In the genomic region with DNA sequence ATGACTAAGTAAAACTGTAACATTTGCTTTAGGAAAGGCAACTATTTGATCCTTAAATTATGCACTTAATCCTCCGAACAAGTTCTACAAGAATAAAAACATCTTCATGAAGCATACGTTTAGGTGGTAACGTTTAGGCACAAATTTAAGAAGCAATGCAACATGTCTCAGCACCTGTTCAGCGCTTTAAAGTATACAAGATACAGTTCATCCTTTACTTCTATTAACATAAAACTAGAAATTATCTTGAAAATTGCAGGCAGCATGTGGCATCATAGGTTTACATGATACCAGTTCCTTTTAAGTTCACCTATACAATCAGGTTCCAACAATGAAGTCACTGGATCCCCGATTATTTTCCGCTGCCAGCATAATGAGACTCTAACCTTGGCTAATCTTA, we compare ENCODE assay signal across 2 cellular contexts.
TF ChIP-seq lines count a peak whose summit lies in the region.

No MANE protein-coding gene starts in this region.

TF ChIP-seq in A549, 52 proteins besides CTCF, POLR2A, EP300 and RAD21:
- TF ChIP-seq JUNB (IDR thresholded peaks at IDR 0.05) (no peak), CEBPB (IDR thresholded peaks at IDR 0.05) (no peak), CBX2 (IDR thresholded peaks at IDR 0.05; ENCODE audit: borderline replicate concordance, low read depth) (no peak), FOSB (CRISPR knock-in tag; IDR thresholded peaks at IDR 0.05) (no peak), ZSCAN20 (CRISPR knock-in tag; IDR thresholded peaks at IDR 0.05) (no peak), SMC3 (IDR thresholded peaks at IDR 0.05) (no peak), GATA3 (IDR thresholded peaks at IDR 0.05; ENCODE audit: borderline replicate concordance) (no peak), TP53 (CRISPR knock-in tag; IDR thresholded peaks at IDR 0.05) (no peak), EHF (CRISPR knock-in tag; IDR thresholded peaks at IDR 0.05) (no peak), ZNF302 (CRISPR knock-in tag; IDR thresholded peaks at IDR 0.05) (no peak), REST (IDR thresholded peaks at IDR 0.05) (no peak), ESRRA (IDR thresholded peaks at IDR 0.05; ENCODE audit: borderline replicate concordance, low read length) (no peak), BCL3 (IDR thresholded peaks at IDR 0.05) (no peak)
- TF ChIP-seq, protein P1, sequence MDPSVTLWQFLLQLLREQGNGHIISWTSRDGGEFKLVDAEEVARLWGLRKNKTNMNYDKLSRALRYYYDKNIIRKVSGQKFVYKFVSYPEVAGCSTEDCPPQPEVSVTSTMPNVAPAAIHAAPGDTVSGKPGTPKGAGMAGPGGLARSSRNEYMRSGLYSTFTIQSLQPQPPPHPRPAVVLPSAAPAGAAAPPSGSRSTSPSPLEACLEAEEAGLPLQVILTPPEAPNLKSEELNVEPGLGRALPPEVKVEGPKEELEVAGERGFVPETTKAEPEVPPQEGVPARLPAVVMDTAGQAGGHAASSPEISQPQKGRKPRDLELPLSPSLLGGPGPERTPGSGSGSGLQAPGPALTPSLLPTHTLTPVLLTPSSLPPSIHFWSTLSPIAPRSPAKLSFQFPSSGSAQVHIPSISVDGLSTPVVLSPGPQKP (IDR thresholded peaks at IDR 0.05; ENCODE audit: low read depth, low read length) = no peak
- TF ChIP-seq, protein P2, sequence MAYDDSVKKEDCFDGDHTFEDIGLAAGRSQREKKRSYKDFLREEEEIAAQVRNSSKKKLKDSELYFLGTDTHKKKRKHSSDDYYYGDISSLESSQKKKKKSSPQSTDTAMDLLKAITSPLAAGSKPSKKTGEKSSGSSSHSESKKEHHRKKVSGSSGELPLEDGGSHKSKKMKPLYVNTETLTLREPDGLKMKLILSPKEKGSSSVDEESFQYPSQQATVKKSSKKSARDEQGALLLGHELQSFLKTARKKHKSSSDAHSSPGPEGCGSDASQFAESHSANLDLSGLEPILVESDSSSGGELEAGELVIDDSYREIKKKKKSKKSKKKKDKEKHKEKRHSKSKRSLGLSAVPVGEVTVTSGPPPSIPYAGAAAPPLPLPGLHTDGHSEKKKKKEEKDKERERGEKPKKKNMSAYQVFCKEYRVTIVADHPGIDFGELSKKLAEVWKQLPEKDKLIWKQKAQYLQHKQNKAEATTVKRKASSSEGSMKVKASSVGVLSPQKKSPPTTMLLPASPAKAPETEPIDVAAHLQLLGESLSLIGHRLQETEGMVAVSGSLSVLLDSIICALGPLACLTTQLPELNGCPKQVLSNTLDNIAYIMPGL (CRISPR knock-in tag; IDR thresholded peaks at IDR 0.05; ENCODE audit: borderline replicate concordance) = no peak
- TF ChIP-seq, protein P3, sequence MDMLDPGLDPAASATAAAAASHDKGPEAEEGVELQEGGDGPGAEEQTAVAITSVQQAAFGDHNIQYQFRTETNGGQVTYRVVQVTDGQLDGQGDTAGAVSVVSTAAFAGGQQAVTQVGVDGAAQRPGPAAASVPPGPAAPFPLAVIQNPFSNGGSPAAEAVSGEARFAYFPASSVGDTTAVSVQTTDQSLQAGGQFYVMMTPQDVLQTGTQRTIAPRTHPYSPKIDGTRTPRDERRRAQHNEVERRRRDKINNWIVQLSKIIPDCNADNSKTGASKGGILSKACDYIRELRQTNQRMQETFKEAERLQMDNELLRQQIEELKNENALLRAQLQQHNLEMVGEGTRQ (IDR thresholded peaks at IDR 0.05) = no peak

TF ChIP-seq in liver, 16 proteins besides CTCF, POLR2A, EP300 and RAD21:
- TF ChIP-seq GABPA (IDR thresholded peaks at IDR 0.05 in 1 of 2, conservative IDR thresholded peaks at IDR 0.05 in 1 of 2) (no peak), FOXA1 (IDR thresholded peaks at IDR 0.05) (no peak), HNF4A (conservative IDR thresholded peaks at IDR 0.05) (no peak), HNF4G (IDR thresholded peaks at IDR 0.05) (no peak), ZBTB33 (IDR thresholded peaks at IDR 0.05) (no peak), YY1 (IDR thresholded peaks at IDR 0.05) (no peak), EGR1 (IDR thresholded peaks at IDR 0.05; ENCODE audit: low read depth in 2 of 2) (no peak), RXRA (IDR thresholded peaks at IDR 0.05) (no peak), TAF1 (conservative IDR thresholded peaks at IDR 0.05) (no peak), NR2F2 (IDR thresholded peaks at IDR 0.05) (no peak), FOXA2 (IDR thresholded peaks at IDR 0.05) (no peak), SP1 (IDR thresholded peaks at IDR 0.05) (no peak), ATF3 (IDR thresholded peaks at IDR 0.05) (no peak), REST (IDR thresholded peaks at IDR 0.05) (no peak), JUND (IDR thresholded peaks at IDR 0.05) (no peak)
- TF ChIP-seq, protein P4, sequence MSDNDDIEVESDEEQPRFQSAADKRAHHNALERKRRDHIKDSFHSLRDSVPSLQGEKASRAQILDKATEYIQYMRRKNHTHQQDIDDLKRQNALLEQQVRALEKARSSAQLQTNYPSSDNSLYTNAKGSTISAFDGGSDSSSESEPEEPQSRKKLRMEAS (IDR thresholded peaks at IDR 0.05) = no peak
